ENCODE assay signal across 10 cellular contexts in genomic region chr10:72310241-72310633, GRCh38. TPM values are rescaled to one million over a fixed set of nuclear protein-coding genes. Genes with fewer than 3 reads are reported as not detected.
A peak's percentile ranks its signal among the peaks of the same experiment; 100 is the strongest.
DNase-seq lines count a peak whose midpoint lies in the region; ATAC-seq and TF ChIP-seq lines count a peak whose summit lies in the region.
"Had no signal": no experiment of that assay in that cellular context is flagged by ENCODE, and none has a peak within 500 bp of the region (broad histone marks: within the 10 kb centered on the region; RNA-seq: fewer than 3 reads in every experiment).

No MANE protein-coding gene starts in this region.

- no peaks in the 10 kb centered on the region for H3K9me3 ChIP-seq in osteoblast (ENCODE audit: low read depth, low read length)

- ATAC-seq in GM21515 (IDR thresholded peaks at IDR 0.05; ENCODE audit: unreplicated experiment): no peak
- no peak for ATAC-seq in HG03439 (IDR thresholded peaks at IDR 0.05; ENCODE audit: unreplicated experiment)

- peaks cover 32% of the 10 kb centered on the region for H3K4me1 Mint-ChIP-seq in endothelial cell (ENCODE audit: unreplicated experiment)

- no peak overlapping the region for H3K27ac Mint-ChIP-seq in endothelial cell (ENCODE audit: unreplicated experiment)

- H3K27ac ChIP-seq in osteoblast (ENCODE audit: low read depth, low read length): no peak overlapping the region

- peaks cover 5% of the 10 kb centered on the region for H3K36me3 Mint-ChIP-seq in endothelial cell (ENCODE audit: low read depth, unreplicated experiment)

- H4K20me1 ChIP-seq in osteoblast (ENCODE audit: insufficient read depth, low read length): no peaks in the 10 kb centered on the region

- no peaks in the 10 kb centered on the region for H3K27me3 ChIP-seq in osteoblast (ENCODE audit: insufficient read depth, low read length)

- H3K4me3 ChIP-seq in osteoblast (ENCODE audit: insufficient read depth, low read length): no peak overlapping the region

- peaks cover 29% of the 10 kb centered on the region for H3K4me1 ChIP-seq in osteoblast (ENCODE audit: insufficient read depth, low read length)

- peak overlapping the region; percentile 38 for H3K4me3 Mint-ChIP-seq in endothelial cell (ENCODE audit: unreplicated experiment)

- no peaks in the 10 kb centered on the region for H3K36me3 ChIP-seq in osteoblast (ENCODE audit: insufficient read depth, low read length)

- TF ChIP-seq CTCF in endothelial cell (IDR thresholded peaks at IDR 0.05; ENCODE audit: unreplicated experiment): no peak
- no peak for TF ChIP-seq CTCF in osteoblast (IDR thresholded peaks at IDR 0.05; ENCODE audit: extremely low read depth, low read depth, low read length)

- peak; percentile 76 for DNase-seq in ELR (ENCODE audit: low read depth)
- peak; percentile 37 for DNase-seq in NCI-H510A (lab: John Stamatoyannopoulos, UW)
- no peak for DNase-seq in endothelial cell (ENCODE audit: low spot score)
- peak; percentile 89 for DNase-seq in osteoblast (ENCODE audit: insufficient read length, low spot score, missing footprints)
- no peak for DNase-seq in CD1c-positive myeloid dendritic cell (ENCODE audit: extremely low spot score)
- no peak for DNase-seq in dermis blood vessel endothelial cell
- DNase-seq: NCI-H524 treated with DMSO at 0.1 percent for 48 hours; stimulated activated CD4-positive, alpha-beta T cell treated with anti-CD3 and anti-CD28 coated beads, Interleukin-12 subunit alpha, Interleukin-12 subunit beta, amount 100 ng/mL, for 4 hours had no signal

- H3K9me3 Mint-ChIP-seq in endothelial cell (ENCODE audit: unreplicated experiment): no peaks in the 10 kb centered on the region

- H2AFZ ChIP-seq in osteoblast (ENCODE audit: low read length): no peak overlapping the region

- H3K27me3 Mint-ChIP-seq in endothelial cell (ENCODE audit: unreplicated experiment): peaks cover 9% of the 10 kb centered on the region

- no peaks in the 10 kb centered on the region for H3K79me2 ChIP-seq in osteoblast (ENCODE audit: insufficient read depth, low read length)

- no peak overlapping the region for H3K4me2 ChIP-seq in osteoblast (ENCODE audit: insufficient read depth, low read length)

RNA-seq across cellular contexts. Expression of gene DDIT4, which starts 36.5 kb away (rescaled TPM):
- total RNA-seq in endothelial cell (ENCODE audit: unreplicated experiment): 32.4 TPM
- total RNA-seq in osteoblast: 366 and 522 TPM in 2 replicates
- total RNA-seq in dermis blood vessel endothelial cell: 146 and 173 TPM in 2 replicates

RNA-seq across cellular contexts. Expression of gene DNAJB12, which starts 44.5 kb away (rescaled TPM):
- total RNA-seq in endothelial cell (ENCODE audit: unreplicated experiment): 20.5 TPM
- total RNA-seq in osteoblast: 48.0 and 52.5 TPM in 2 replicates
- total RNA-seq in dermis blood vessel endothelial cell: 25.9 and 35.9 TPM in 2 replicates

Comparison
In these comparisons a context has a peak if more than half of its experiments do, and no peak if none do; other contexts are left out.
1. DNase-seq: peak in ELR (single experiment), NCI-H510A (single experiment) and osteoblast (single experiment); none in endothelial cell (single experiment), CD1c-positive myeloid dendritic cell (single experiment) and dermis blood vessel endothelial cell (single experiment).